ENCODE assay signal across 18 cellular contexts in genomic region chr1:216562383-216562782, GRCh38.
DNase-seq lines count a peak whose midpoint lies in the region; ATAC-seq and TF ChIP-seq lines count a peak whose summit lies in the region.
"Had no signal": no experiment of that assay in that cellular context is flagged by ENCODE, and none has a peak within 500 bp of the region (broad histone marks: within the 10 kb centered on the region; RNA-seq: fewer than 3 reads in every experiment).

No MANE protein-coding gene starts in this region.

- no peaks in the 10 kb centered on the region for H3K9me3 ChIP-seq in BE2C
- no peaks in the 10 kb centered on the region for H3K9me3 ChIP-seq in SJCRH30 (replicated peaks)
- H3K9me3 ChIP-seq: BLaER1 treated with 17β-estradiol and CSF1 and Interleukin-3, amounts not matched to agents 10 nM and 100 nM; heart right ventricle had no signal

- no peaks in the 10 kb centered on the region for H3K27me3 Mint-ChIP-seq in activated naive CD8-positive, alpha-beta T cell treated with anti-CD3 and anti-CD28 coated beads, Interleukin-2, amount 50 U/mL, for 24 hours
- H3K27me3 Mint-ChIP-seq: activated CD4-positive, alpha-beta T cell treated with anti-CD3 and anti-CD28 coated beads, Interleukin-2, amount 10 ng/mL, durations not matched to agents 7 days and 5 days had no signal

- peak; percentile 51 for ATAC-seq in GM19351 (IDR thresholded peaks at IDR 0.05; ENCODE audit: unreplicated experiment)
- ATAC-seq in HG03025 (IDR thresholded peaks at IDR 0.05; ENCODE audit: low FRiP score, unreplicated experiment): no peak
- ATAC-seq in activated naive CD8-positive, alpha-beta T cell treated with anti-CD3 and anti-CD28 coated beads, Interleukin-2, amount 50 U/mL, for 24 hours: no peak
- ATAC-seq in GM21381 (IDR thresholded peaks at IDR 0.05; ENCODE audit: unreplicated experiment): no peak
- ATAC-seq: activated T-cell treated with anti-CD3 and anti-CD28 coated beads, Interleukin-2, amount 50 U/mL, for 72 hours; heart right ventricle had no signal

- H3K36me3 ChIP-seq in BE2C (peaks cover 21% of the 10 kb centered on the region), SJCRH30 (no peaks in the 10 kb centered on the region)
- H3K36me3 ChIP-seq: BLaER1 treated with 17β-estradiol and CSF1 and Interleukin-3, amounts not matched to agents 10 nM and 100 nM; heart right ventricle had no signal

- H3K4me3 ChIP-seq in BE2C (ENCODE audit: low read depth, low read length): no peak overlapping the region
- no peak overlapping the region for H3K4me3 ChIP-seq in SJCRH30
- no peak overlapping the region for H3K4me3 ChIP-seq in foreskin fibroblast (ENCODE audit: low read depth in 1 of 2, low read length in 2 of 2)
- H3K4me3 ChIP-seq: BLaER1 treated with 17β-estradiol and CSF1 and Interleukin-3, amounts not matched to agents 10 nM and 100 nM; GM23248; heart right ventricle had no signal

- no peaks in the 10 kb centered on the region for H3K27me3 ChIP-seq in BE2C
- no peaks in the 10 kb centered on the region for H3K27me3 ChIP-seq in SJCRH30
- H3K27me3 ChIP-seq: BLaER1 treated with 17β-estradiol and CSF1 and Interleukin-3, amounts not matched to agents 10 nM and 100 nM; heart right ventricle had no signal

- H3K4me3 Mint-ChIP-seq in activated naive CD8-positive, alpha-beta T cell treated with anti-CD3 and anti-CD28 coated beads, Interleukin-2, amount 50 U/mL, for 24 hours: no peak overlapping the region
- H3K4me3 Mint-ChIP-seq: activated CD4-positive, alpha-beta T cell treated with anti-CD3 and anti-CD28 coated beads, Interleukin-2, amount 10 ng/mL, durations not matched to agents 7 days and 5 days; activated T-cell treated with anti-CD3 and anti-CD28 coated beads, Interleukin-2, amount 50 U/mL, for 72 hours; T-helper 2 cell treated with Interferon-gamma antibody and Interleukin-4, amounts not matched to agents 5 μg/mL and 100 μg/mL, for 36 hours had no signal

- no peak overlapping the region for H3K27ac Mint-ChIP-seq in activated naive CD8-positive, alpha-beta T cell treated with anti-CD3 and anti-CD28 coated beads, Interleukin-2, amount 50 U/mL, for 24 hours
- H3K27ac Mint-ChIP-seq: activated CD4-positive, alpha-beta T cell treated with anti-CD3 and anti-CD28 coated beads, Interleukin-2, amount 10 ng/mL, durations not matched to agents 7 days and 5 days; activated T-cell treated with anti-CD3 and anti-CD28 coated beads, Interleukin-2, amount 50 U/mL, for 72 hours; T-helper 2 cell treated with Interferon-gamma antibody and Interleukin-4, amounts not matched to agents 5 μg/mL and 100 μg/mL, for 36 hours had no signal

- DNase-seq in BE2C (no peak), SJCRH30 (peak; percentile 32 to 65), foreskin fibroblast (peak in 1 of 2 donors; percentile 5), NCI-H82 (lab: John Stamatoyannopoulos, UW) (no peak)
- no peak for DNase-seq in activated naive CD8-positive, alpha-beta T cell treated with anti-CD3 and anti-CD28 coated beads, Interleukin-2, amount 50 U/mL, for 24 hours
- DNase-seq: activated CD4-positive, alpha-beta T cell treated with anti-CD3 and anti-CD28 coated beads, Interleukin-2, amount 10 ng/mL, durations not matched to agents 7 days and 5 days; activated T-cell treated with anti-CD3 and anti-CD28 coated beads, Interleukin-2, amount 50 U/mL, for 72 hours; GM23248; heart right ventricle; KG1; NCI-H526; posterior cingulate gyrus had no signal

- TF ChIP-seq CTCF in BE2C (IDR thresholded peaks at IDR 0.05; ENCODE audit: low read depth, low read length): peak; percentile 58
- peak; percentile 30 for TF ChIP-seq CTCF in foreskin fibroblast (IDR thresholded peaks at IDR 0.05; ENCODE audit: low read depth, low read length)

- H3K9me3 Mint-ChIP-seq in activated naive CD8-positive, alpha-beta T cell treated with anti-CD3 and anti-CD28 coated beads, Interleukin-2, amount 50 U/mL, for 24 hours: no peaks in the 10 kb centered on the region
- H3K9me3 Mint-ChIP-seq: activated CD4-positive, alpha-beta T cell treated with anti-CD3 and anti-CD28 coated beads, Interleukin-2, amount 10 ng/mL, durations not matched to agents 7 days and 5 days; T-helper 2 cell treated with Interferon-gamma antibody and Interleukin-4, amounts not matched to agents 5 μg/mL and 100 μg/mL, for 36 hours had no signal

- no peaks in the 10 kb centered on the region for H3K36me3 Mint-ChIP-seq in activated naive CD8-positive, alpha-beta T cell treated with anti-CD3 and anti-CD28 coated beads, Interleukin-2, amount 50 U/mL, for 24 hours (ENCODE audit: low read depth)

- no peaks in the 10 kb centered on the region for H3K4me1 Mint-ChIP-seq in activated naive CD8-positive, alpha-beta T cell treated with anti-CD3 and anti-CD28 coated beads, Interleukin-2, amount 50 U/mL, for 24 hours
- H3K4me1 Mint-ChIP-seq: activated CD4-positive, alpha-beta T cell treated with anti-CD3 and anti-CD28 coated beads, Interleukin-2, amount 10 ng/mL, durations not matched to agents 7 days and 5 days had no signal

- peak overlapping the region; percentile 96 for H3K27ac ChIP-seq in SJCRH30
- H3K27ac ChIP-seq: BLaER1 treated with 17β-estradiol and CSF1 and Interleukin-3, amounts not matched to agents 10 nM and 100 nM; epithelial cell of prostate; GM23248; heart right ventricle had no signal

- H3K4me1 ChIP-seq in BE2C (peaks cover 61% of the 10 kb centered on the region), SJCRH30 (peaks cover 38% of the 10 kb centered on the region)
- H3K4me1 ChIP-seq: BLaER1 treated with 17β-estradiol and CSF1 and Interleukin-3, amounts not matched to agents 10 nM and 100 nM; heart right ventricle had no signal

Comparison
In these comparisons a context has a peak if more than half of its experiments do, and no peak if none do; other contexts are left out.
1. DNase-seq: peak in SJCRH30 (2 of 2); none in BE2C (single experiment), activated naive CD8-positive, alpha-beta T cell treated with anti-CD3 and anti-CD28 coated beads, Interleukin-2, amount 50 U/mL, for 24 hours (single experiment) and NCI-H82 (single experiment).